In genomic region chr6:149246691-149247384, GRCh38 we compare ENCODE assay signal across 9 cellular contexts.
DNase-seq lines count a peak whose midpoint lies in the region; ATAC-seq and TF ChIP-seq lines count a peak whose summit lies in the region.
"Had no signal": no experiment of that assay in that cellular context is flagged by ENCODE, and none has a peak within 500 bp of the region (broad histone marks: within the 10 kb centered on the region; RNA-seq: fewer than 3 reads in every experiment).

No MANE protein-coding gene starts in this region.

- peaks cover 6% of the 10 kb centered on the region for H3K9me3 Mint-ChIP-seq in activated naive CD8-positive, alpha-beta T cell treated with anti-CD3 and anti-CD28 coated beads, Interleukin-2, amount 10 ng/mL, durations not matched to agents 7 days and 5 days
- H3K9me3 Mint-ChIP-seq in stimulated activated effector memory CD8-positive, alpha-beta T cell treated with anti-CD3 and anti-CD28 coated beads, Interleukin-12 subunit alpha, Interleukin-12 subunit beta, amount 100 ng/mL, for 72 hours, result peaks cover 2% of the 10 kb centered on the region

- H3K27ac Mint-ChIP-seq in activated naive CD8-positive, alpha-beta T cell treated with anti-CD3 and anti-CD28 coated beads, Interleukin-2, amount 10 ng/mL, durations not matched to agents 7 days and 5 days, result peak overlapping the region; percentile 78
- H3K27ac Mint-ChIP-seq in stimulated activated effector memory CD8-positive, alpha-beta T cell treated with anti-CD3 and anti-CD28 coated beads, Interleukin-12 subunit alpha, Interleukin-12 subunit beta, amount 100 ng/mL, for 72 hours, result no peak overlapping the region

- no peaks in the 10 kb centered on the region for H3K36me3 ChIP-seq in GM06990 (ENCODE audit: control insufficient read depth, insufficient read depth, low read length)

- POLR2A ChIA-PET in activated naive CD8-positive, alpha-beta T cell treated with anti-CD3 and anti-CD28 coated beads, Interleukin-2, amount 10 ng/mL, durations not matched to agents 7 days and 5 days (lab: Charles Lee), result no interaction called here

- peaks cover 15% of the 10 kb centered on the region for H3K36me3 Mint-ChIP-seq in activated naive CD8-positive, alpha-beta T cell treated with anti-CD3 and anti-CD28 coated beads, Interleukin-2, amount 10 ng/mL, durations not matched to agents 7 days and 5 days
- no peaks in the 10 kb centered on the region for H3K36me3 Mint-ChIP-seq in stimulated activated effector memory CD8-positive, alpha-beta T cell treated with anti-CD3 and anti-CD28 coated beads, Interleukin-12 subunit alpha, Interleukin-12 subunit beta, amount 100 ng/mL, for 72 hours

- H3K4me1 Mint-ChIP-seq in activated naive CD8-positive, alpha-beta T cell treated with anti-CD3 and anti-CD28 coated beads, Interleukin-2, amount 10 ng/mL, durations not matched to agents 7 days and 5 days, result peaks cover 32% of the 10 kb centered on the region
- H3K4me1 Mint-ChIP-seq in stimulated activated effector memory CD8-positive, alpha-beta T cell treated with anti-CD3 and anti-CD28 coated beads, Interleukin-12 subunit alpha, Interleukin-12 subunit beta, amount 100 ng/mL, for 72 hours, result peaks cover 26% of the 10 kb centered on the region

- H3K4me3 Mint-ChIP-seq in activated naive CD8-positive, alpha-beta T cell treated with anti-CD3 and anti-CD28 coated beads, Interleukin-2, amount 10 ng/mL, durations not matched to agents 7 days and 5 days, result peak overlapping the region; percentile 44
- H3K4me3 Mint-ChIP-seq in stimulated activated effector memory CD8-positive, alpha-beta T cell treated with anti-CD3 and anti-CD28 coated beads, Interleukin-12 subunit alpha, Interleukin-12 subunit beta, amount 100 ng/mL, for 72 hours, result no peak overlapping the region

- DNase-seq in GM06990 (ENCODE audit: extremely low read depth, insufficient read length), result peak; percentile 68
- no peak for DNase-seq in activated naive CD8-positive, alpha-beta T cell treated with anti-CD3 and anti-CD28 coated beads, Interleukin-2, amount 10 ng/mL, durations not matched to agents 7 days and 5 days
- no peak for DNase-seq in NAMALWA (ENCODE audit: low spot score)
- no peak for DNase-seq in stimulated activated effector memory CD8-positive, alpha-beta T cell treated with anti-CD3 and anti-CD28 coated beads, Interleukin-12 subunit alpha, Interleukin-12 subunit beta, amount 100 ng/mL, for 72 hours (ENCODE audit: low spot score in 2 of 2)
- no peak for DNase-seq in islet precursor cell
- DNase-seq in NCI-H748 treated with DMSO at 0.1 percent for 48 hours (lab: John Stamatoyannopoulos, UW), result no peak
- DNase-seq: DMS 273 treated with DMSO at 0.1 percent for 48 hours had no signal

- H3K27me3 ChIP-seq in GM06990 (replicated peaks; ENCODE audit: control insufficient read depth, insufficient read depth, low read length), result no peaks in the 10 kb centered on the region

- H3K4me3 ChIP-seq in GM06990 (replicated peaks; ENCODE audit: low read depth, low read length), result peak overlapping the region; percentile 47

- peak; percentile 97 for ATAC-seq in GM19455 (IDR thresholded peaks at IDR 0.05; ENCODE audit: unreplicated experiment)
- ATAC-seq in HG03159 (IDR thresholded peaks at IDR 0.05; ENCODE audit: unreplicated experiment), result peak; percentile 94
- ATAC-seq in activated naive CD8-positive, alpha-beta T cell treated with anti-CD3 and anti-CD28 coated beads, Interleukin-2, amount 10 ng/mL, durations not matched to agents 7 days and 5 days (ENCODE audit: low read depth), result no peak
- ATAC-seq in stimulated activated effector memory CD8-positive, alpha-beta T cell treated with anti-CD3 and anti-CD28 coated beads, Interleukin-12 subunit alpha, Interleukin-12 subunit beta, amount 100 ng/mL, for 72 hours, result no peak

- TF ChIP-seq CTCF in GM06990 (IDR thresholded peaks at IDR 0.05; ENCODE audit: insufficient read depth, low read length, poor library complexity, severe bottlenecking), result no peak

- no peaks in the 10 kb centered on the region for H3K27me3 Mint-ChIP-seq in activated naive CD8-positive, alpha-beta T cell treated with anti-CD3 and anti-CD28 coated beads, Interleukin-2, amount 10 ng/mL, durations not matched to agents 7 days and 5 days

Comparison
In these comparisons a context has a peak if more than half of its experiments do, and no peak if none do; other contexts are left out.
1. ATAC-seq: peak in GM19455 (single experiment) and HG03159 (single experiment); none in activated naive CD8-positive, alpha-beta T cell treated with anti-CD3 and anti-CD28 coated beads, Interleukin-2, amount 10 ng/mL, durations not matched to agents 7 days and 5 days (single experiment) and stimulated activated effector memory CD8-positive, alpha-beta T cell treated with anti-CD3 and anti-CD28 coated beads, Interleukin-12 subunit alpha, Interleukin-12 subunit beta, amount 100 ng/mL, for 72 hours (single experiment).